12 cellular contexts compared by ENCODE assay signal in the genomic region with DNA sequence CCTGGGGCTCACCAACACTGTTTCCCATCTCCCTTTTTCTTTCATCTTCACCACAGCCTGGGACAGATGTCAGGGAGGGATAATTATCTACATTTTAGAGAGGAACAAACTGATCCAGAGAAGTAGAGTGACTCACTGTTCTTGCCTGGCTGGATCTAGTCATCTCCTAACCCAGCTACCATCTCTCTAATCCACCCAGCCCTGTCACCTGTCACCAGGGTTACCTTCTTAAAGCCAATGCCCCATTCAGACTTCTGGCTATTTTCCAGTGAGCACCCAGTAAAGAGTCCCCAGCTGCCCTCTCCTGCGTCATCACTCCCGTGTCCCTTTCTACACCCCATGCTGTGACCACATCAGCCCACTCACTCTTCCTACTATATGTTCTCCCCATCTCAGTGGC.
DNase-seq lines count a peak whose midpoint lies in the region; ATAC-seq and TF ChIP-seq lines count a peak whose summit lies in the region.
"Had no signal": no experiment of that assay in that cellular context is flagged by ENCODE, and none has a peak within 500 bp of the region (broad histone marks: within the 10 kb centered on the region; RNA-seq: fewer than 3 reads in every experiment).

No MANE protein-coding gene starts in this region.

- ATAC-seq in right cardiac atrium (no peak), HG03196 (IDR thresholded peaks at IDR 0.05; ENCODE audit: unreplicated experiment) (no peak)
- ATAC-seq in activated CD4-positive, CD25-positive, alpha-beta regulatory T cell treated with anti-CD3 and anti-CD28 coated beads, Interleukin-2, amount 50 U/mL, for 24 hours = no peak
- ATAC-seq: gastroesophageal sphincter had no signal

- no peak overlapping the region for H3K4me3 ChIP-seq in right cardiac atrium (ENCODE audit: low read length)
- H3K4me3 ChIP-seq: gastroesophageal sphincter had no signal

- POLR2A ChIA-PET in RWPE1 (lab: Yijun Ruan, JAX; ENCODE audit: low non-redundant PET) = no interaction called here

- intact Hi-C loops in cardiac septum (cut with DNase I) = no loop called here
- intact Hi-C loops in right cardiac atrium (cut with DNase I) = no loop called here

- H3K36me3 Mint-ChIP-seq in type B pancreatic cell = no peaks in the 10 kb centered on the region

- DNase-seq in cardiac septum (ENCODE audit: low spot score) = peak; percentile 36
- DNase-seq in right cardiac atrium = no peak
- peak; percentile 49 for DNase-seq in RWPE1 (ENCODE audit: low spot score)
- peak; percentile 38 for DNase-seq in iris pigment epithelial cell (ENCODE audit: low read depth)
- DNase-seq in type B pancreatic cell (ENCODE audit: extremely low spot score, unreplicated experiment) = no peak
- DNase-seq in NCI-H146 treated with DMSO at 0.1 percent for 48 hours (lab: John Stamatoyannopoulos, UW; ENCODE audit: unreplicated experiment) = no peak
- DNase-seq: CD4-positive, CD25-positive, alpha-beta regulatory T cell; effector CD4-positive, alpha-beta T cell; NCI-H2107 had no signal

- no peaks in the 10 kb centered on the region for H3K9me3 ChIP-seq in right cardiac atrium (ENCODE audit: control insufficient read depth, low read length)
- H3K9me3 ChIP-seq: gastroesophageal sphincter had no signal

- peak overlapping the region; percentile 77 for H3K27ac Mint-ChIP-seq in type B pancreatic cell
- H3K27ac Mint-ChIP-seq: CD4-positive, CD25-positive, alpha-beta regulatory T cell had no signal

- no peaks in the 10 kb centered on the region for H3K9me3 Mint-ChIP-seq in type B pancreatic cell

- H3K27me3 Mint-ChIP-seq in type B pancreatic cell = no peaks in the 10 kb centered on the region
- H3K27me3 Mint-ChIP-seq: CD4-positive, CD25-positive, alpha-beta regulatory T cell had no signal

- peaks cover 23% of the 10 kb centered on the region for H3K4me1 Mint-ChIP-seq in type B pancreatic cell (ENCODE audit: unreplicated experiment)

- CTCF ChIA-PET in RWPE1 (lab: Yijun Ruan, JAX) = interaction anchor here (0.6 kb wide), 1 partner anchor 243 kb away, joined by 4 read pairs; no protein-coding TSS in a partner anchor

- WGBS in right cardiac atrium = 68% methylated on average over 2 of the region's 2 CpGs

- H3K4me3 Mint-ChIP-seq in type B pancreatic cell = no peak overlapping the region
- H3K4me3 Mint-ChIP-seq: CD4-positive, CD25-positive, alpha-beta regulatory T cell had no signal

- peaks cover 2% of the 10 kb centered on the region for H3K4me1 ChIP-seq in right cardiac atrium (ENCODE audit: control insufficient read depth, insufficient read depth, low read length)
- H3K4me1 ChIP-seq: gastroesophageal sphincter had no signal

- no peak overlapping the region for H3K27ac ChIP-seq in right cardiac atrium (ENCODE audit: low read length)
- H3K27ac ChIP-seq in RWPE1 = peak overlapping the region; percentile 22; the same call in 1 of the 2 replicates
- H3K27ac ChIP-seq: gastroesophageal sphincter had no signal

- no peaks in the 10 kb centered on the region for H3K27me3 ChIP-seq in right cardiac atrium (ENCODE audit: control insufficient read depth, insufficient read depth)
- H3K27me3 ChIP-seq: gastroesophageal sphincter had no signal

- TF ChIP-seq CTCF in RWPE1 (conservative IDR thresholded peaks at IDR 0.05; ENCODE audit: low read depth) = no peak
- no peak for TF ChIP-seq CTCF in type B pancreatic cell (conservative IDR thresholded peaks at IDR 0.05)

Comparison
In these comparisons a context has a peak if more than half of its experiments do, and no peak if none do; other contexts are left out.
1. DNase-seq: peak in cardiac septum (single experiment), RWPE1 (single experiment) and iris pigment epithelial cell (single experiment); none in right cardiac atrium (0 of 3), type B pancreatic cell (single experiment) and NCI-H146 treated with DMSO at 0.1 percent for 48 hours (single experiment).